Comparison of ENCODE assay signal across 9 cellular contexts in the genomic region with DNA sequence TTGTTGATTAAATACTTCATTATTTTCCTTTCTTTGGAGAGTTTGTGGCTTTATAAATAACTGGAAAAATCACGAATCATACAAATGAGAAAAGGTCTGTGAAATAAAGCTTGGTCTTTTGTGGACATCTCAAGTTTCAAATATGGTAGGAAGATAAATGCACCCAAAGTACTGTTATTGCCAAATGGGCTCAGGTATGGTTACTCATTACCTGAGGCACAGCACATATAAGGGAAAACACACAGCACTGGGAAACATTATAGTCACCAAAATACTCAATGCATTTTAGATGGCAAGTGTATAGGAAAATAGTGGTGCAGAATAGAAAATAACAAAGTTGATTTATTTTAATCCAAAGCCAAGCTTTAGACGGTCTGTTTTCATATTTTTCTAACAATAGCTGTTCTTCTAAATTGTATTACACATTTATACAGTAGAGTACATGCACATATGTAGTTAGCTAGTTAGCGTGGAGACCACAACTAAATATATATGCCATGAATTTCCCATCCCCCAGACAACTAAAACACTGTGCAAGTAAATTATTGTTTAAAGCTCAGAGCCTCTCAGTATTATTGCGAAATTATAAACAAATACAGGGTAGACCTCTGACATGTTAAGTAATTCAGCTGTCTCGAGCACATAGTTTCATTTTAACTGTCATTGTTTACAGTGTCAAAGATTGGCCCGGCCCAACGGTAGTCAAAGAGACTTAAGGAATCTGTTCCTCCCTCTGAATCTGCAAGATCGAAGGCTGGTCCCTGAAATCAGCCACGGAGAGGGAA.
A peak's percentile ranks its signal among the peaks of the same experiment; 100 is the strongest.
DNase-seq lines count a peak whose midpoint lies in the region; ATAC-seq, FAIRE-seq and TF ChIP-seq lines count a peak whose summit lies in the region.
"Had no signal": no experiment of that assay in that cellular context is flagged by ENCODE, and none has a peak within 500 bp of the region (broad histone marks: within the 10 kb centered on the region; RNA-seq: fewer than 3 reads in every experiment).

No MANE protein-coding gene starts in this region.

- no peak for FAIRE-seq in RCC 7860 (lab: Jason Lieb, UNC)
- FAIRE-seq: colon had no signal

- DNase-seq in HCT116 (ENCODE audit: low read depth, low spot score) = no peak
- no peak for DNase-seq in NB4 (ENCODE audit: low read depth)
- DNase-seq in epithelial cell of esophagus (ENCODE audit: low read depth) = peak; percentile 51
- DNase-seq in NCI-H2196 treated with DMSO at 0.1 percent for 48 hours (lab: John Stamatoyannopoulos, UW; ENCODE audit: unreplicated experiment) = no peak
- DNase-seq in pons (ENCODE audit: low spot score) = no peak
- no peak for DNase-seq in RCC 7860 (ENCODE audit: low spot score)

- H3K79me2 ChIP-seq in HCT116 (ENCODE audit: insufficient read depth, low read length) = no peaks in the 10 kb centered on the region

- no TSS peak for BruUV-seq in HCT116 (replicated peaks; lab: Mats Ljungman, UMichigan)

- TF ChIP-seq RAD21 in HCT116 (IDR thresholded peaks at IDR 0.05; ENCODE audit: low read depth) = no peak

- H4K20me1 ChIP-seq in HCT116 (ENCODE audit: insufficient read depth) = no peaks in the 10 kb centered on the region

- H3K27me3 ChIP-seq in HCT116 (ENCODE audit: insufficient read depth, low read length) (no peaks in the 10 kb centered on the region), neuron (ENCODE audit: insufficient read depth, low read length) (no peaks in the 10 kb centered on the region)

- H3K4me1 ChIP-seq in HCT116 (ENCODE audit: control insufficient read depth in 1 of 2, insufficient read depth in 2 of 2, low read length in 2 of 2) (peaks cover 0 to 11% of the 10 kb centered on the region in 2 experiments; a peak in 3 of 4 replicates), neuron (ENCODE audit: insufficient read depth, low read length) (no peaks in the 10 kb centered on the region)

- H3K9me3 ChIP-seq in HCT116 (ENCODE audit: control insufficient read depth in 1 of 2, insufficient read depth in 1 of 2, low read depth in 1 of 2, low read length in 2 of 2) (no peaks in the 10 kb centered on the region), neuron (ENCODE audit: low read length) (no peaks in the 10 kb centered on the region)

- peak overlapping the region; percentile 29 for H3K9ac ChIP-seq in HCT116 (ENCODE audit: low read length)

- H3K4me3 ChIP-seq in HCT116 (replicated peaks in 1 of 2; ENCODE audit: low read depth in 1 of 2, low read length in 2 of 2) = peak overlapping the region; percentile 61 to 72
- H3K4me3 ChIP-seq in NB4 (ENCODE audit: low read depth, low read length) = peak overlapping the region; percentile 35
- H3K4me3 ChIP-seq in epithelial cell of esophagus (ENCODE audit: low read length) = peak overlapping the region; percentile 69
- H3K4me3 ChIP-seq in neuron (ENCODE audit: low read length) = peak overlapping the region; percentile 58

- CTCF ChIA-PET in HCT116 (lab: Charles Lee) = interaction anchor here (1.0 to 2.4 kb wide), 8 partner anchors 8 to 536 kb away, joined by 3 to 7 read pairs (median 4); no protein-coding TSS in a partner anchor

- no peak for TF ChIP-seq CTCF in HCT116 (IDR thresholded peaks at IDR 0.05 in 2 of 3, conservative IDR thresholded peaks at IDR 0.05 in 1 of 3; ENCODE audit: borderline replicate concordance in 1 of 3, insufficient read depth in 1 of 3, low read depth in 2 of 3, low read length in 2 of 3)
- no peak for TF ChIP-seq CTCF in NB4 (IDR thresholded peaks at IDR 0.05; ENCODE audit: low read depth, low read length)
- no peak for TF ChIP-seq CTCF in epithelial cell of esophagus (IDR thresholded peaks at IDR 0.05; ENCODE audit: insufficient read depth, low read depth, low read length, missing control alignments)

- no peaks in the 10 kb centered on the region for H3K9me2 ChIP-seq in HCT116 (ENCODE audit: insufficient read depth)

- no peak for TF ChIP-seq POLR2A in HCT116 (IDR thresholded peaks at IDR 0.05; ENCODE audit: borderline replicate concordance, extremely low read depth, insufficient read depth, insufficient read length)
- no peak for TF ChIP-seq POLR2A in NB4 (IDR thresholded peaks at IDR 0.05; ENCODE audit: extremely low read depth, insufficient read length)

- POLR2A ChIA-PET in HCT116 (lab: Charles Lee) = interaction anchor here (0.9 kb wide), 1 partner anchor 37 kb away, joined by 5 read pairs; no protein-coding TSS in a partner anchor

- RAD21 ChIA-PET in HCT116 (lab: Charles Lee; ENCODE audit: low non-redundant PET in 1 of 2, low total read pairs in 2 of 2, uncharacterized antibody in 2 of 2, unreplicated experiment in 2 of 2) = interaction anchor here in 1 of 2 experiments (0.8 kb wide), 1 partner anchor 653 kb away, joined by 3 read pairs; no protein-coding TSS in a partner anchor

- H3K27ac ChIP-seq in HCT116 (ENCODE audit: low read depth, low read length) = peak overlapping the region; percentile 40

- peak overlapping the region; percentile 80 for H3K4me2 ChIP-seq in HCT116 (ENCODE audit: low read length)

- intact Hi-C loops in HCT116 (cut with micrococcal nuclease) = no loop called here

- no peaks in the 10 kb centered on the region for H3K36me3 ChIP-seq in HCT116 (ENCODE audit: control insufficient read depth in 1 of 2, insufficient read depth in 2 of 2, low read length in 2 of 2)
- H3K36me3 ChIP-seq in neuron (ENCODE audit: insufficient read depth, low read length) = no peaks in the 10 kb centered on the region

- ATAC-seq in GM18508 (IDR thresholded peaks at IDR 0.05; ENCODE audit: insufficient read depth, unreplicated experiment) (peak; percentile 22), HCT116 (no peak)

- H2AFZ ChIP-seq in HCT116 (ENCODE audit: low read depth, low read length, poor library complexity, severe bottlenecking) (peak overlapping the region; percentile 79), neuron (ENCODE audit: low read depth, low read length) (peak overlapping the region; percentile 63)

TF ChIP-seq in HCT116, 20 proteins besides CTCF, POLR2A, EP300 and RAD21:
- no peak for TF ChIP-seq SRF (IDR thresholded peaks at IDR 0.05; ENCODE audit: low read depth)
- TF ChIP-seq YY1 (IDR thresholded peaks at IDR 0.05; ENCODE audit: extremely low read depth, insufficient replicate concordance, low read depth, low read length) = no peak
- TF ChIP-seq, protein P1, sequence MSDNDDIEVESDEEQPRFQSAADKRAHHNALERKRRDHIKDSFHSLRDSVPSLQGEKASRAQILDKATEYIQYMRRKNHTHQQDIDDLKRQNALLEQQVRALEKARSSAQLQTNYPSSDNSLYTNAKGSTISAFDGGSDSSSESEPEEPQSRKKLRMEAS (IDR thresholded peaks at IDR 0.05) = no peak
- TF ChIP-seq EGR1 (IDR thresholded peaks at IDR 0.05; ENCODE audit: low read depth) = no peak
- TF ChIP-seq, protein P2, sequence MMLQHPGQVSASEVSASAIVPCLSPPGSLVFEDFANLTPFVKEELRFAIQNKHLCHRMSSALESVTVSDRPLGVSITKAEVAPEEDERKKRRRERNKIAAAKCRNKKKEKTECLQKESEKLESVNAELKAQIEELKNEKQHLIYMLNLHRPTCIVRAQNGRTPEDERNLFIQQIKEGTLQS (IDR thresholded peaks at IDR 0.05) = no peak
- no peak for TF ChIP-seq TCF7L2 (IDR thresholded peaks at IDR 0.05; ENCODE audit: borderline replicate concordance, extremely low read depth, insufficient read depth, insufficient read length)
- no peak for TF ChIP-seq JUND (IDR thresholded peaks at IDR 0.05)
- no peak for TF ChIP-seq ZFX (IDR thresholded peaks at IDR 0.05)
- TF ChIP-seq ZNF274 (IDR thresholded peaks at IDR 0.05; ENCODE audit: low read depth, low read length) = no peak
- no peak for TF ChIP-seq CBX3 (IDR thresholded peaks at IDR 0.05; ENCODE audit: low read depth)
- no peak for TF ChIP-seq ELF1 (IDR thresholded peaks at IDR 0.05; ENCODE audit: borderline replicate concordance, low read depth)
- no peak for TF ChIP-seq CEBPB (IDR thresholded peaks at IDR 0.05; ENCODE audit: low read depth)
- no peak for TF ChIP-seq SIN3A (IDR thresholded peaks at IDR 0.05; ENCODE audit: low read depth)
- TF ChIP-seq POLR2AphosphoS5 (IDR thresholded peaks at IDR 0.05; ENCODE audit: low read depth, low read length) = no peak
- no peak for TF ChIP-seq FOSL1 (IDR thresholded peaks at IDR 0.05; ENCODE audit: low read depth)
- TF ChIP-seq EZH2 (IDR thresholded peaks at IDR 0.05) = no peak
- TF ChIP-seq SP1 (IDR thresholded peaks at IDR 0.05; ENCODE audit: low read depth) = no peak
